ENCODE assay signal across 19 cellular contexts in genomic region chr5:366541-367357, GRCh38. TPM values are rescaled to one million over a fixed set of nuclear protein-coding genes. Genes with fewer than 3 reads are reported as not detected.
DNase-seq lines count a peak whose midpoint lies in the region; TF ChIP-seq lines count a peak whose summit lies in the region.
"Had no signal": no experiment of that assay in that cellular context is flagged by ENCODE, and none has a peak within 500 bp of the region (broad histone marks: within the 10 kb centered on the region; RNA-seq: fewer than 3 reads in every experiment).

No MANE protein-coding gene starts in this region.

- no peaks in the 10 kb centered on the region for H3K27me3 Mint-ChIP-seq in activated CD4-positive, alpha-beta T cell treated with anti-CD3 and anti-CD28 coated beads, Interleukin-2, amount 10 ng/mL, durations not matched to agents 24 days and 14 days
- H3K27me3 Mint-ChIP-seq in dendritic cell treated with granulocyte-macrophage colony-stimulating factor and Interleukin-4, amounts not matched to agents 40 ng/mL and 50 ng/mL, for 4 days, result no peaks in the 10 kb centered on the region

- H3K36me3 ChIP-seq in HEK293 (ENCODE audit: control insufficient read depth in 2 of 2, insufficient read depth in 1 of 2, low read length in 2 of 2) (no peaks in the 10 kb centered on the region), skeletal muscle satellite cell (ENCODE audit: insufficient read depth, low read length) (peaks cover 49% of the 10 kb centered on the region), SK-N-SH (replicated peaks in 1 of 2; ENCODE audit: control insufficient read depth in 1 of 2, insufficient read depth in 2 of 2, low read length in 1 of 2) (no peaks in the 10 kb centered on the region)
- H3K36me3 ChIP-seq: Peyer's patch, upper lobe of left lung had no signal

- H3K4me2 ChIP-seq in skeletal muscle satellite cell (ENCODE audit: low read length) (no peak overlapping the region), SK-N-SH (no peak overlapping the region)

- intact Hi-C loops in activated CD4-positive, alpha-beta T cell treated with anti-CD3 and anti-CD28 coated beads, Interleukin-2, amount 10 ng/mL, durations not matched to agents 24 days and 14 days (cut with micrococcal nuclease), result no loop called here
- intact Hi-C loops in dendritic cell treated with granulocyte-macrophage colony-stimulating factor and Interleukin-4, amounts not matched to agents 40 ng/mL and 50 ng/mL, for 4 days (cut with micrococcal nuclease), result no loop called here

- H3K4me1 Mint-ChIP-seq in activated CD4-positive, alpha-beta T cell treated with anti-CD3 and anti-CD28 coated beads, Interleukin-2, amount 10 ng/mL, durations not matched to agents 24 days and 14 days, result peaks cover 28% of the 10 kb centered on the region
- H3K4me1 Mint-ChIP-seq in dendritic cell treated with granulocyte-macrophage colony-stimulating factor and Interleukin-4, amounts not matched to agents 40 ng/mL and 50 ng/mL, for 4 days (ENCODE audit: low read depth), result peaks cover 73% of the 10 kb centered on the region

- no peak for TF ChIP-seq EP300 in SK-N-SH (IDR thresholded peaks at IDR 0.05; ENCODE audit: borderline replicate concordance in 1 of 2, low read depth in 1 of 2, low read length in 1 of 2)

- peak overlapping the region; percentile 31 for H3K27ac Mint-ChIP-seq in activated CD4-positive, alpha-beta T cell treated with anti-CD3 and anti-CD28 coated beads, Interleukin-2, amount 10 ng/mL, durations not matched to agents 24 days and 14 days
- peak overlapping the region; percentile 89 for H3K27ac Mint-ChIP-seq in dendritic cell treated with granulocyte-macrophage colony-stimulating factor and Interleukin-4, amounts not matched to agents 40 ng/mL and 50 ng/mL, for 4 days
- H3K27ac Mint-ChIP-seq: effector memory CD8-positive, alpha-beta T cell had no signal

- H3K4me1 ChIP-seq in HEK293 (ENCODE audit: control insufficient read depth, insufficient read depth, low read length), result no peaks in the 10 kb centered on the region
- peaks cover 38% of the 10 kb centered on the region for H3K4me1 ChIP-seq in skeletal muscle satellite cell (ENCODE audit: control insufficient read depth, insufficient read depth, low read length)
- H3K4me1 ChIP-seq in SK-N-SH (ENCODE audit: control insufficient read depth in 1 of 2, insufficient read depth in 2 of 2, low read depth in 1 of 2, low read length in 1 of 2), result no peaks in the 10 kb centered on the region

- TF ChIP-seq CTCF in HEK293 (tag by site-specific recombination; IDR thresholded peaks at IDR 0.05) (no peak), SK-N-SH (IDR thresholded peaks at IDR 0.05) (no peak)

- H3K27me3 ChIP-seq in skeletal muscle satellite cell (ENCODE audit: control insufficient read depth, insufficient read depth, low read length), result no peaks in the 10 kb centered on the region
- no peaks in the 10 kb centered on the region for H3K27me3 ChIP-seq in SK-N-SH (ENCODE audit: insufficient read depth)
- H3K27me3 ChIP-seq: Peyer's patch, upper lobe of left lung had no signal

- CTCF ChIA-PET in HEK293 (lab: Yijun Ruan, JAX), result interaction anchor here (0.7 to 1.2 kb wide), 2 partner anchors 31 to 52 kb away, joined by 3 read pairs; no protein-coding TSS in a partner anchor
- CTCF ChIA-PET in SK-N-SH (lab: Yijun Ruan, JAX), result no interaction called here

- no peaks in the 10 kb centered on the region for H3K9me2 ChIP-seq in SK-N-SH

- H3K9ac ChIP-seq in skeletal muscle satellite cell (ENCODE audit: low read depth, low read length) (peak overlapping the region; percentile 78), SK-N-SH (no peak overlapping the region)

- H3F3A ChIP-seq in SK-N-SH (replicated peaks; ENCODE audit: insufficient read depth), result no peaks in the 10 kb centered on the region

- TF ChIP-seq RAD21 in SK-N-SH (IDR thresholded peaks at IDR 0.05; ENCODE audit: low read length), result no peak

- peaks cover 11% of the 10 kb centered on the region for H3K9me3 Mint-ChIP-seq in activated CD4-positive, alpha-beta T cell treated with anti-CD3 and anti-CD28 coated beads, Interleukin-2, amount 10 ng/mL, durations not matched to agents 24 days and 14 days
- peaks cover 14% of the 10 kb centered on the region for H3K9me3 Mint-ChIP-seq in dendritic cell treated with granulocyte-macrophage colony-stimulating factor and Interleukin-4, amounts not matched to agents 40 ng/mL and 50 ng/mL, for 4 days
- H3K9me3 Mint-ChIP-seq: effector memory CD8-positive, alpha-beta T cell had no signal

- H3K9me3 ChIP-seq in HEK293 (ENCODE audit: control insufficient read depth, insufficient read depth, low read depth, low read length) (no peaks in the 10 kb centered on the region), skeletal muscle satellite cell (replicated peaks; ENCODE audit: low read length) (peaks cover 10% of the 10 kb centered on the region), SK-N-SH (peaks cover 7% of the 10 kb centered on the region; the same call in 1 of the 2 replicates)
- H3K9me3 ChIP-seq: Peyer's patch had no signal

- 60% methylated on average over 18 of the region's 18 CpGs for WGBS in SK-N-SH (ENCODE audit: low lambda C conversion rate)

- no peaks in the 10 kb centered on the region for H4K20me1 ChIP-seq in SK-N-SH (ENCODE audit: insufficient read depth)

- no peak overlapping the region for H3K27ac ChIP-seq in HEK293 (ENCODE audit: extremely low read depth, low read depth, low read length)
- no peak overlapping the region for H3K27ac ChIP-seq in SK-N-SH (ENCODE audit: low read depth in 2 of 2, low read length in 1 of 2)
- H3K27ac ChIP-seq: Peyer's patch, upper lobe of left lung, VCaP had no signal

- H3K4me3 Mint-ChIP-seq in activated CD4-positive, alpha-beta T cell treated with anti-CD3 and anti-CD28 coated beads, Interleukin-2, amount 10 ng/mL, durations not matched to agents 24 days and 14 days, result no peak overlapping the region
- H3K4me3 Mint-ChIP-seq in dendritic cell treated with granulocyte-macrophage colony-stimulating factor and Interleukin-4, amounts not matched to agents 40 ng/mL and 50 ng/mL, for 4 days, result no peak overlapping the region
- H3K4me3 Mint-ChIP-seq: effector memory CD8-positive, alpha-beta T cell had no signal

- no peak for DNase-seq in activated CD4-positive, alpha-beta T cell treated with anti-CD3 and anti-CD28 coated beads, Interleukin-2, amount 10 ng/mL, durations not matched to agents 24 days and 14 days
- DNase-seq in activated CD4-positive, alpha-beta T cell treated with anti-CD3 and anti-CD28 coated beads, Interleukin-2, amount 50 U/mL, for 4 hours, result no peak
- no peak for DNase-seq in SHP77 (lab: John Stamatoyannopoulos, UW)
- DNase-seq in SK-N-SH, result no peak
- no peak for DNase-seq in HCEC 1CT
- DNase-seq: ACHN; effector memory CD8-positive, alpha-beta T cell; hypothalamus; KG1; NCI-H1105 treated with DMSO at 0.1 percent for 48 hours; NCI-H2171; small intestine; stimulated activated naive CD4-positive, alpha-beta T cell treated with Interleukin-2 at 50 U/mL for 16 hours had no signal

- POLR2A ChIA-PET in HEK293 (lab: Yijun Ruan, JAX), result no interaction called here
- POLR2A ChIA-PET in SK-N-SH (lab: Yijun Ruan, JAX), result no interaction called here

- H3K36me3 Mint-ChIP-seq in activated CD4-positive, alpha-beta T cell treated with anti-CD3 and anti-CD28 coated beads, Interleukin-2, amount 10 ng/mL, durations not matched to agents 24 days and 14 days (ENCODE audit: low read depth), result peaks cover 39% of the 10 kb centered on the region
- H3K36me3 Mint-ChIP-seq in dendritic cell treated with granulocyte-macrophage colony-stimulating factor and Interleukin-4, amounts not matched to agents 40 ng/mL and 50 ng/mL, for 4 days (ENCODE audit: low read depth), result peaks cover 79% of the 10 kb centered on the region

- H3K79me2 ChIP-seq in SK-N-SH (ENCODE audit: insufficient read depth), result no peaks in the 10 kb centered on the region

- H3K4me3 ChIP-seq in HEK293 (ENCODE audit: low read depth, low read length), result no peak overlapping the region
- no peak overlapping the region for H3K4me3 ChIP-seq in skeletal muscle satellite cell (ENCODE audit: low read length)
- no peak overlapping the region for H3K4me3 ChIP-seq in SK-N-SH (ENCODE audit: low read depth in 2 of 2, low read length in 1 of 2)
- H3K4me3 ChIP-seq: Peyer's patch, upper lobe of left lung had no signal

- H2AFZ ChIP-seq in SK-N-SH (ENCODE audit: low read depth), result no peak overlapping the region

TF ChIP-seq in HEK293, 187 proteins besides CTCF, POLR2A, EP300 and RAD21 (continues in another document):
- no peak for TF ChIP-seq PBX3 (CRISPR knock-in tag; IDR thresholded peaks at IDR 0.05)

TF ChIP-seq in SK-N-SH, 30 proteins besides CTCF, POLR2A, EP300 and RAD21:
- TF ChIP-seq EZH2phosphoT487 (IDR thresholded peaks at IDR 0.05; ENCODE audit: borderline replicate concordance, low read depth) (no peak), TEAD4 (IDR thresholded peaks at IDR 0.05; ENCODE audit: borderline replicate concordance, insufficient read depth) (no peak), CHD2 (IDR thresholded peaks at IDR 0.05; ENCODE audit: low read length, partially characterized antibody) (no peak), RFX5 (IDR thresholded peaks at IDR 0.05; ENCODE audit: low read length) (no peak), MXI1 (IDR thresholded peaks at IDR 0.05; ENCODE audit: low read depth, low read length) (no peak), RXRA (IDR thresholded peaks at IDR 0.05; ENCODE audit: borderline replicate concordance, low read depth) (no peak), POLR2AphosphoS5 (IDR thresholded peaks at IDR 0.05; ENCODE audit: low read depth, low read length) (no peak)
- TF ChIP-seq, protein P1, sequence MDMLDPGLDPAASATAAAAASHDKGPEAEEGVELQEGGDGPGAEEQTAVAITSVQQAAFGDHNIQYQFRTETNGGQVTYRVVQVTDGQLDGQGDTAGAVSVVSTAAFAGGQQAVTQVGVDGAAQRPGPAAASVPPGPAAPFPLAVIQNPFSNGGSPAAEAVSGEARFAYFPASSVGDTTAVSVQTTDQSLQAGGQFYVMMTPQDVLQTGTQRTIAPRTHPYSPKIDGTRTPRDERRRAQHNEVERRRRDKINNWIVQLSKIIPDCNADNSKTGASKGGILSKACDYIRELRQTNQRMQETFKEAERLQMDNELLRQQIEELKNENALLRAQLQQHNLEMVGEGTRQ (IDR thresholded peaks at IDR 0.05; ENCODE audit: borderline replicate concordance, low read depth, low read length), result no peak
- TF ChIP-seq, protein P2, sequence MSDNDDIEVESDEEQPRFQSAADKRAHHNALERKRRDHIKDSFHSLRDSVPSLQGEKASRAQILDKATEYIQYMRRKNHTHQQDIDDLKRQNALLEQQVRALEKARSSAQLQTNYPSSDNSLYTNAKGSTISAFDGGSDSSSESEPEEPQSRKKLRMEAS (IDR thresholded peaks at IDR 0.05; ENCODE audit: low read depth), result no peak

RNA-seq across cellular contexts. Expression of gene AHRR, which starts 45.2 kb away (rescaled TPM):
- 25.8 and 26.0 TPM in 2 replicates for total RNA-seq in activated CD4-positive, alpha-beta T cell treated with anti-CD3 and anti-CD28 coated beads, Interleukin-2, amount 10 ng/mL, durations not matched to agents 24 days and 14 days
- 8.1 and 9.8 TPM in 2 replicates for total RNA-seq in skeletal muscle satellite cell (2012; rRNA removed)
- polyA plus RNA-seq in SK-N-SH (2012; rRNA removed), result 0.71 and 0.99 TPM in 2 replicates
- 0.40 and 0.49 TPM in 2 replicates for polyA plus RNA-seq in SK-N-SH (2012; cell fraction: cytosol; rRNA removed)
- 3.2 and 3.3 TPM in 2 replicates for polyA plus RNA-seq in SK-N-SH (2012; cell fraction: nucleus; rRNA removed)
